ENCODE assay signal across 9 cellular contexts in genomic region chr1:115977481-115978258, GRCh38. TPM values are rescaled to one million over a fixed set of nuclear protein-coding genes. Genes with fewer than 3 reads are reported as not detected.
A peak's percentile ranks its signal among the peaks of the same experiment; 100 is the strongest.
DNase-seq lines count a peak whose midpoint lies in the region; ATAC-seq, FAIRE-seq and TF ChIP-seq lines count a peak whose summit lies in the region.
"Had no signal": no experiment of that assay in that cellular context is flagged by ENCODE, and none has a peak within 500 bp of the region (broad histone marks: within the 10 kb centered on the region; RNA-seq: fewer than 3 reads in every experiment).

No MANE protein-coding gene starts in this region.

- SMC1A ChIA-PET in GM12878 (lab: Charles Lee; ENCODE audit: uncharacterized antibody, unreplicated experiment) = interaction anchor here (0.8 kb wide), 1 partner anchor 43 kb away, joined by 3 read pairs; no protein-coding TSS in a partner anchor

- BruUV-seq in GM12878 (replicated peaks; lab: Mats Ljungman, UMichigan) = no TSS peak

- RAD21 ChIA-PET in GM12878 (lab: Charles Lee; ENCODE audit: unreplicated experiment) = no interaction called here

- WGBS in GM12878 (ENCODE audit: insufficient coverage, insufficient replicate concordance, low lambda C conversion rate, missing lambda C conversion rate) = 60% methylated on average over 9 of the region's 9 CpGs
- WGBS in transverse colon (ENCODE audit: low coverage in 1 of 2), 2 donors = 61 to 74% methylated on average over 9 of the region's 9 CpGs

- H3K4me3 ChIP-seq in HUES48 (ENCODE audit: low read depth, low read length) (peak overlapping the region; percentile 66), GM12878 (no peak overlapping the region), transverse colon (peak overlapping the region in 1 of 4 donors; percentile 83)

- CTCF ChIA-PET in GM12878 (lab: Yijun Ruan, JAX) = interaction anchor here (0.6 to 2.5 kb wide), 9 partner anchors 10 to 369 kb away, joined by 3 to 14 read pairs (median 3); no protein-coding TSS in a partner anchor

- DNase-seq in AG08396 (ENCODE audit: low spot score) (peak; percentile 45), GM12878 (ENCODE audit: low read depth, low spot score) (no peak), kidney glomerular epithelial cell (lab: John Stamatoyannopoulos, UW) (peak; percentile 39), transverse colon (peak; percentile 32), NCI-H146 treated with DMSO at 0.1 percent for 48 hours (lab: John Stamatoyannopoulos, UW; ENCODE audit: unreplicated experiment) (no peak)
- no peak for DNase-seq in activated CD4-positive, alpha-beta T cell treated with anti-CD3 and anti-CD28 coated beads for 4 hours

- TF ChIP-seq POLR2A in GM12878 (IDR thresholded peaks at IDR 0.05; ENCODE audit: low read depth, low read length) (no peak), transverse colon (IDR thresholded peaks at IDR 0.05) (no peak)

- H3K4me2 ChIP-seq in GM12878 (ENCODE audit: control insufficient read depth, insufficient read depth) = no peak overlapping the region

- no peaks in the 10 kb centered on the region for H3K79me2 ChIP-seq in GM12878 (ENCODE audit: control insufficient read depth, insufficient read depth, low read length)

- peak overlapping the region; percentile 70; the same call in 1 of the 2 replicates for H3K9ac ChIP-seq in HUES48 (ENCODE audit: low read depth, low read length)
- H3K9ac ChIP-seq in GM12878 (ENCODE audit: control insufficient read depth, insufficient read depth, low read length) = no peak overlapping the region

- TF ChIP-seq EP300 in GM12878 (IDR thresholded peaks at IDR 0.05; ENCODE audit: borderline replicate concordance in 1 of 2, control insufficient read depth in 1 of 2, low read depth in 2 of 2, low read length in 2 of 2) = no peak
- no peak for TF ChIP-seq EP300 in transverse colon (IDR thresholded peaks at IDR 0.05; ENCODE audit: low read depth)

- no peak overlapping the region for H3K27ac ChIP-seq in HUES48 (ENCODE audit: low read depth, low read length)
- H3K27ac ChIP-seq in GM12878 (ENCODE audit: control insufficient read depth, insufficient read depth) = no peak overlapping the region
- H3K27ac ChIP-seq in transverse colon = peak overlapping the region; percentile 74 to 86 (median 79)

- H3K4me1 ChIP-seq in HUES48 (ENCODE audit: control insufficient read depth, insufficient read depth, low read length) (peaks cover 21% of the 10 kb centered on the region), GM12878 (ENCODE audit: control insufficient read depth, insufficient read depth, low read length) (no peaks in the 10 kb centered on the region), transverse colon (peaks cover 0 to 10% (median 6%) of the 10 kb centered on the region in 4 donors)
- H3K4me1 ChIP-seq: adrenal gland had no signal

- intact Hi-C loops in GM12878 (cut with micrococcal nuclease; ENCODE audit: unreplicated experiment) (no loop called here), transverse colon (cut with DNase I; ENCODE audit: low total_unique reads) (no loop called here)

- no peaks in the 10 kb centered on the region for H4K20me1 ChIP-seq in GM12878 (ENCODE audit: control insufficient read depth, insufficient read depth)

- H3K9me3 ChIP-seq in HUES48 (ENCODE audit: control insufficient read depth, insufficient read depth, low read length) (no peaks in the 10 kb centered on the region), GM12878 (replicated peaks; ENCODE audit: control insufficient read depth, insufficient read depth, low read length) (no peaks in the 10 kb centered on the region), transverse colon (no peaks in the 10 kb centered on the region)
- H3K9me3 ChIP-seq: adrenal gland had no signal

- H3K36me3 ChIP-seq in HUES48 (ENCODE audit: control insufficient read depth, insufficient read depth, low read length) (no peaks in the 10 kb centered on the region), GM12878 (ENCODE audit: control insufficient read depth in 2 of 2, insufficient read depth in 2 of 2, low read length in 1 of 2) (no peaks in the 10 kb centered on the region), transverse colon (no peaks in the 10 kb centered on the region)
- H3K36me3 ChIP-seq: adrenal gland had no signal

- H2AFZ ChIP-seq in GM12878 (ENCODE audit: control insufficient read depth, low read depth, low read length) = no peak overlapping the region

- FAIRE-seq in GM12878 (lab: Jason Lieb, UNC) = peak; percentile 41

- no peaks in the 10 kb centered on the region for H3K27me3 ChIP-seq in HUES48 (ENCODE audit: control insufficient read depth, insufficient read depth, low read length)
- no peaks in the 10 kb centered on the region for H3K27me3 ChIP-seq in GM12878 (replicated peaks in 1 of 2; ENCODE audit: control insufficient read depth in 2 of 2, insufficient read depth in 2 of 2, low read length in 1 of 2)
- H3K27me3 ChIP-seq in transverse colon = no peaks in the 10 kb centered on the region
- H3K27me3 ChIP-seq: adrenal gland had no signal

- TF ChIP-seq CTCF in GM12878 (IDR thresholded peaks at IDR 0.05 in 2 of 3, conservative IDR thresholded peaks at IDR 0.05 in 1 of 3; ENCODE audit: control insufficient read depth in 2 of 3, extremely low read depth in 1 of 3, insufficient read depth in 1 of 3, low read depth in 3 of 3, low read length in 3 of 3) (no peak), transverse colon (IDR thresholded peaks at IDR 0.05) (no peak)

- POLR2A ChIA-PET in GM12878 (lab: Charles Lee) = no interaction called here

- in situ Hi-C loops in GM12878 (cut with MboI) = no loop called here
- in situ Hi-C loops in transverse colon (cut with MboI; ENCODE audit: low pct_ligation_motif_present in 1 of 4, low pct_unique_long_range_greater_than_20kb in 1 of 4, low sequenced_read_pairs in 3 of 4) = loop anchor here in 1 of 4 donors (5.0 to 25.0 kb wide), 2 partner anchors 170 to 365 kb away; no protein-coding TSS in a partner anchor

- TF ChIP-seq RAD21 in GM12878 (IDR thresholded peaks at IDR 0.05; ENCODE audit: insufficient read depth, low read depth, low read length) = no peak

- ATAC-seq in GM12878 (no peak), HG03175 (IDR thresholded peaks at IDR 0.05; ENCODE audit: unreplicated experiment) (no peak)

TF ChIP-seq in GM12878, 131 proteins besides CTCF, POLR2A, EP300 and RAD21 (continues in another document):
- no peak for TF ChIP-seq SPI1 (IDR thresholded peaks at IDR 0.05; ENCODE audit: borderline replicate concordance, insufficient read depth, low read depth, low read length)
- TF ChIP-seq SP1 (IDR thresholded peaks at IDR 0.05; ENCODE audit: low read depth, low read length) = no peak
- TF ChIP-seq JUND (IDR thresholded peaks at IDR 0.05; ENCODE audit: low read depth, low read length) = no peak
- TF ChIP-seq ZNF207 (IDR thresholded peaks at IDR 0.05; ENCODE audit: borderline replicate concordance) = no peak
- no peak for TF ChIP-seq HSF1 (IDR thresholded peaks at IDR 0.05; ENCODE audit: low read depth, low read length)
- TF ChIP-seq ZNF217 (IDR thresholded peaks at IDR 0.05) = no peak
- TF ChIP-seq, protein P1, sequence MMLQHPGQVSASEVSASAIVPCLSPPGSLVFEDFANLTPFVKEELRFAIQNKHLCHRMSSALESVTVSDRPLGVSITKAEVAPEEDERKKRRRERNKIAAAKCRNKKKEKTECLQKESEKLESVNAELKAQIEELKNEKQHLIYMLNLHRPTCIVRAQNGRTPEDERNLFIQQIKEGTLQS (IDR thresholded peaks at IDR 0.05; ENCODE audit: borderline replicate concordance, extremely low read depth, low read depth, low read length) = no peak
- TF ChIP-seq NKRF (conservative IDR thresholded peaks at IDR 0.05) = no peak

RNA-seq across cellular contexts. Expression of gene SLC22A15, which starts 1.4 kb away (rescaled TPM):
- total RNA-seq in GM12878 (2013; cell fraction: nucleolus; rRNA removed) = 10.5 and 14.9 TPM in 2 replicates
- total RNA-seq in GM12878 (2014; rRNA removed) = 0.11 and 0.27 TPM in 2 replicates
- total RNA-seq in GM12878 (2014; rRNA removed; fragmentation: Illumina TruSeq; extraction: Trizol) = 0.09 and 0.13 TPM in 2 replicates
- 0.08 and 0.21 TPM in 2 replicates for total RNA-seq in GM12878 (2021)
- polyA plus RNA-seq in GM12878 (2011; ENCODE audit: low read depth) = 0.04 TPM
- 2.8 and 3.8 TPM in 2 replicates for polyA plus RNA-seq in GM12878 (2011; rRNA removed)
- 1.3 TPM in 2 replicates for polyA plus RNA-seq in GM12878 (2011; cell fraction: cytosol; rRNA removed)
- 10.9 and 11.0 TPM in 2 replicates for polyA plus RNA-seq in GM12878 (2011; cell fraction: nucleus; rRNA removed)
- 0.28 and 0.31 TPM in 2 replicates for polyA plus RNA-seq in GM12878 (2012)
- polyA plus RNA-seq in GM12878 (2014; fragmentation: Illumina TruSeq; extraction: Trizol) = 0.24 and 0.59 TPM in 2 replicates
- under 1 TPM in 1 of 2 experiments, not detected in 1; 0.05 TPM for polyA plus RNA-seq in GM12878 (2014; fragmentation: Nextera tagmentation; extraction: Ambion mirVana)
- polyA plus RNA-seq in GM12878 (2014; rRNA removed) = 0.28 and 0.33 TPM in 2 replicates
- under 1 TPM; 0.06 to 0.40 TPM for polyA plus RNA-seq in GM12878 (2016; fragmentation: Nextera tagmentation; extraction: Ambion mirVana)
- polyA minus RNA-seq in GM12878 (2011; rRNA and poly(A)+ RNA removed) = 2.5 and 6.4 TPM in 2 replicates
- 1.8 TPM in 1 of 2 replicates, not detected in the other for polyA minus RNA-seq in GM12878 (2011; cell fraction: cytosol; rRNA and poly(A)+ RNA removed)
- polyA minus RNA-seq in GM12878 (2011; cell fraction: nucleus; rRNA and poly(A)+ RNA removed) = 6.3 and 10.1 TPM in 2 replicates
- 1 to 10 TPM; 1.9 to 5.6 (median 3.4) TPM for total RNA-seq in transverse colon

Comparison
In these comparisons a context has a peak if more than half of its experiments do, and no peak if none do; other contexts are left out.
1. DNase-seq: peak in AG08396 (single experiment), kidney glomerular epithelial cell (single experiment) and transverse colon (single experiment); none in GM12878 (single experiment), activated CD4-positive, alpha-beta T cell treated with anti-CD3 and anti-CD28 coated beads for 4 hours (0 of 2) and NCI-H146 treated with DMSO at 0.1 percent for 48 hours (single experiment).
2. H3K27ac ChIP-seq: peak in transverse colon (4 of 4); none in HUES48 (single experiment) and GM12878 (single experiment).